In genomic region chr5:78974011-78974410, GRCh38 we compare ENCODE assay signal across 16 cellular contexts. TPM values are rescaled to one million over a fixed set of nuclear protein-coding genes. Genes with fewer than 3 reads are reported as not detected.
DNase-seq lines count a peak whose midpoint lies in the region; ATAC-seq and TF ChIP-seq lines count a peak whose summit lies in the region.
"Had no signal": no experiment of that assay in that cellular context is flagged by ENCODE, and none has a peak within 500 bp of the region (broad histone marks: within the 10 kb centered on the region; RNA-seq: fewer than 3 reads in every experiment).

No MANE protein-coding gene starts in this region.

- DNase-seq in NCI-H446 treated with DMSO at 0.1 percent for 48 hours (lab: John Stamatoyannopoulos, UW) (peak; percentile 12), cerebellar nuclear complex (lab: John Stamatoyannopoulos, UW) (peak; percentile 70 to 77), hepatocyte (ENCODE audit: low spot score) (no peak), sigmoid colon (no peak), CD14-positive monocyte (ENCODE audit: low spot score) (no peak), PC-9 (no peak)
- no peak for DNase-seq in activated CD4-positive, alpha-beta T cell treated with anti-CD3 and anti-CD28 coated beads for 48 hours
- DNase-seq: activated CD4-positive, alpha-beta T cell treated with anti-CD3 and anti-CD28 coated beads, Interleukin-2, amount 50 U/mL, for 1 hour; activated T-cell treated with anti-CD3 and anti-CD28 coated beads, Interleukin-2, amount 50 U/mL, for 24 hours; Kasumi-1; NCI-H146; T-helper 9 cell had no signal

- H3K36me3 ChIP-seq in hepatocyte (replicated peaks; ENCODE audit: insufficient read depth, low read depth) (no peaks in the 10 kb centered on the region), sigmoid colon (no peaks in the 10 kb centered on the region), PC-9 (ENCODE audit: low read depth) (no peaks in the 10 kb centered on the region)
- H3K36me3 ChIP-seq: BLaER1, tibial nerve had no signal

- H3K9me3 Mint-ChIP-seq in CD14-positive monocyte: peaks cover 0 to 2% (median 0%) of the 10 kb centered on the region in 7 donors
- H3K9me3 Mint-ChIP-seq: activated T-cell treated with anti-CD3 and anti-CD28 coated beads, Interleukin-2, amount 50 U/mL, for 24 hours; mesothelial cell of epicardium had no signal

- no peak overlapping the region for H3K27ac Mint-ChIP-seq in CD14-positive monocyte
- H3K27ac Mint-ChIP-seq: activated T-cell treated with anti-CD3 and anti-CD28 coated beads, Interleukin-2, amount 50 U/mL, for 24 hours had no signal

- intact Hi-C loops in sigmoid colon (cut with DNase I) (loop anchor here (5.0 kb wide), 1 partner anchor 327 kb away; the partner anchor contains the start of gene LHFPL2), CD14-positive monocyte (cut with micrococcal nuclease) (no loop called here), PC-9 (cut with micrococcal nuclease; ENCODE audit: unreplicated experiment) (no loop called here)

- H3K9me3 ChIP-seq in hepatocyte (ENCODE audit: low read depth) (no peaks in the 10 kb centered on the region), sigmoid colon (no peaks in the 10 kb centered on the region), PC-9 (ENCODE audit: insufficient read depth, low read depth) (no peaks in the 10 kb centered on the region)
- H3K9me3 ChIP-seq: BLaER1, tibial nerve had no signal

- WGBS in hepatocyte (ENCODE audit: low lambda C conversion rate, missing lambda C conversion rate): 53% methylated on average over 5 of the region's 5 CpGs
- 53 to 72% methylated on average over 5 of the region's 5 CpGs for WGBS in sigmoid colon, 2 donors

- POLR2A ChIA-PET in PC-9 (lab: Charles Lee; ENCODE audit: unreplicated experiment): no interaction called here

- H3K27me3 ChIP-seq in hepatocyte (no peaks in the 10 kb centered on the region), sigmoid colon (no peaks in the 10 kb centered on the region), PC-9 (ENCODE audit: insufficient read depth, low read depth) (no peaks in the 10 kb centered on the region)
- H3K27me3 ChIP-seq: BLaER1, tibial nerve had no signal

- H3K4me2 ChIP-seq in hepatocyte (peak overlapping the region; percentile 50), PC-9 (no peak overlapping the region)
- H3K4me2 ChIP-seq: BLaER1 had no signal

- H3K9me2 ChIP-seq in hepatocyte (replicated peaks; ENCODE audit: insufficient read depth) (no peaks in the 10 kb centered on the region), PC-9 (ENCODE audit: insufficient read depth) (no peaks in the 10 kb centered on the region)

- H3K4me3 Mint-ChIP-seq in CD14-positive monocyte: no peak overlapping the region
- H3K4me3 Mint-ChIP-seq: activated T-cell treated with anti-CD3 and anti-CD28 coated beads, Interleukin-2, amount 50 U/mL, for 24 hours; mesothelial cell of epicardium had no signal

- H3K27ac ChIP-seq in hepatocyte: peak overlapping the region; percentile 16
- H3K27ac ChIP-seq in sigmoid colon: peak overlapping the region in 3 of 4 donors; percentile 31 to 61 (median 39)
- H3K27ac ChIP-seq in PC-9: no peak overlapping the region
- H3K27ac ChIP-seq: BLaER1, tibial nerve had no signal

- H3K79me2 ChIP-seq in hepatocyte: peaks cover 24% of the 10 kb centered on the region
- H3K79me2 ChIP-seq in PC-9 (ENCODE audit: low read depth): no peaks in the 10 kb centered on the region

- TF ChIP-seq POLR2A in sigmoid colon (IDR thresholded peaks at IDR 0.05): no peak

- no peak for TF ChIP-seq CTCF in hepatocyte (IDR thresholded peaks at IDR 0.05; ENCODE audit: poor library complexity)
- no peak for TF ChIP-seq CTCF in sigmoid colon (IDR thresholded peaks at IDR 0.05)
- TF ChIP-seq CTCF in CD14-positive monocyte (IDR thresholded peaks at IDR 0.05): no peak
- no peak for TF ChIP-seq CTCF in PC-9 (conservative IDR thresholded peaks at IDR 0.05)

- no peaks in the 10 kb centered on the region for H3K27me3 Mint-ChIP-seq in CD14-positive monocyte (ENCODE audit: low read depth in 3 of 3)
- H3K27me3 Mint-ChIP-seq: activated T-cell treated with anti-CD3 and anti-CD28 coated beads, Interleukin-2, amount 50 U/mL, for 24 hours had no signal

- CTCF ChIA-PET in PC-9 (lab: Charles Lee): interaction anchor here (0.8 kb wide), 1 partner anchor 8 kb away, joined by 4 read pairs; no protein-coding TSS in a partner anchor

- H3K36me3 Mint-ChIP-seq in CD14-positive monocyte: peaks cover 2 to 8% of the 10 kb centered on the region in 2 donors
- H3K36me3 Mint-ChIP-seq: mesothelial cell of epicardium had no signal

- ATAC-seq in GM19023 (IDR thresholded peaks at IDR 0.05; ENCODE audit: unreplicated experiment): no peak

- no peaks in the 10 kb centered on the region for H4K20me1 ChIP-seq in hepatocyte (ENCODE audit: insufficient read depth, poor library complexity, severe bottlenecking)
- H4K20me1 ChIP-seq in PC-9 (ENCODE audit: insufficient read depth): no peaks in the 10 kb centered on the region
- H4K20me1 ChIP-seq: BLaER1 had no signal

- H2AFZ ChIP-seq in hepatocyte (no peak overlapping the region), PC-9 (no peak overlapping the region)

- H3F3A ChIP-seq in PC-9 (ENCODE audit: insufficient read depth, low read depth): no peaks in the 10 kb centered on the region

- peaks cover 32% of the 10 kb centered on the region for H3K4me1 Mint-ChIP-seq in CD14-positive monocyte

- H3K4me3 ChIP-seq in hepatocyte (no peak overlapping the region), sigmoid colon (no peak overlapping the region), PC-9 (no peak overlapping the region)
- H3K4me3 ChIP-seq: BLaER1, tibial nerve had no signal

- no TSS peak for BruUV-seq in PC-9 (replicated peaks; lab: Mats Ljungman, UMichigan)

- TF ChIP-seq EP300 in sigmoid colon (IDR thresholded peaks at IDR 0.05): no peak

- H3K4me1 ChIP-seq in hepatocyte (ENCODE audit: insufficient read depth) (peaks cover 34% of the 10 kb centered on the region), sigmoid colon (peaks cover 0 to 34% (median 31%) of the 10 kb centered on the region in 4 donors), PC-9 (replicated peaks; ENCODE audit: insufficient read depth) (no peaks in the 10 kb centered on the region)

RNA-seq across cellular contexts. Expression of gene ARSB, which starts 11.1 kb away (rescaled TPM):
- total RNA-seq in hepatocyte (19.3 and 19.8 TPM in 2 replicates), sigmoid colon (10 to 100 TPM in 3 of 4 donors, 1 to 10 TPM in 1; 8.6 to 22.2 (median 17.0) TPM), PC-9 (2021) (5.1 and 8.4 TPM in 2 replicates)
- polyA plus RNA-seq in hepatocyte (10.2 and 13.5 TPM in 2 replicates), sigmoid colon (1 to 10 TPM; 1.2 to 4.8 (median 2.8) TPM), CD14-positive monocyte (10 to 100 TPM; 18.1 to 28.7 TPM)

Comparison
In these comparisons a context has a peak if more than half of its experiments do, and no peak if none do; other contexts are left out.
1. DNase-seq: peak in NCI-H446 treated with DMSO at 0.1 percent for 48 hours (single experiment) and cerebellar nuclear complex (2 of 2); none in hepatocyte (single experiment), sigmoid colon (single experiment), CD14-positive monocyte (single experiment), PC-9 (0 of 2) and activated CD4-positive, alpha-beta T cell treated with anti-CD3 and anti-CD28 coated beads for 48 hours (single experiment).